Comparison of ENCODE assay signal across 8 cellular contexts in genomic region chr21:37364722-37365121, GRCh38. TPM values are rescaled to one million over a fixed set of nuclear protein-coding genes. Genes with fewer than 3 reads are reported as not detected.
DNase-seq lines count a peak whose midpoint lies in the region; ATAC-seq and TF ChIP-seq lines count a peak whose summit lies in the region.

No MANE protein-coding gene starts in this region.

- H3K4me1 Mint-ChIP-seq in IgD-negative memory B cell: peaks cover 15 to 29% (median 27%) of the 10 kb centered on the region in 3 donors
- peaks cover 15 to 32% (median 30%) of the 10 kb centered on the region in 4 donors for H3K4me1 Mint-ChIP-seq in naive thymus-derived CD8-positive, alpha-beta T cell

- no peaks in the 10 kb centered on the region for H3K36me3 Mint-ChIP-seq in IgD-negative memory B cell
- H3K36me3 Mint-ChIP-seq in naive thymus-derived CD8-positive, alpha-beta T cell: peaks cover 0 to 5% (median 5%) of the 10 kb centered on the region in 3 donors

- peak overlapping the region; percentile 85 for H3K4me2 ChIP-seq in BLaER1

- peak overlapping the region in 2 of 3 donors; percentile 99 for H3K27ac Mint-ChIP-seq in IgD-negative memory B cell
- peak overlapping the region; percentile 36 to 99 (median 97) for H3K27ac Mint-ChIP-seq in naive thymus-derived CD8-positive, alpha-beta T cell

- H3K27ac ChIP-seq in BLaER1 (peak overlapping the region; percentile 100; the same call in 1 of the 2 replicates), colonic mucosa (peak overlapping the region; percentile 99)

- peak overlapping the region; percentile 90 to 98 (median 94) for H3K4me3 Mint-ChIP-seq in IgD-negative memory B cell
- peak overlapping the region; percentile 83 to 100 (median 91) for H3K4me3 Mint-ChIP-seq in naive thymus-derived CD8-positive, alpha-beta T cell

- H3K36me3 ChIP-seq in BLaER1 (no peaks in the 10 kb centered on the region), colonic mucosa (no peaks in the 10 kb centered on the region)

- intact Hi-C loops in colonic mucosa (cut with DNase I): no loop called here

- ATAC-seq in naive thymus-derived CD8-positive, alpha-beta T cell: no peak

- no peaks in the 10 kb centered on the region for H3K27me3 Mint-ChIP-seq in IgD-negative memory B cell
- peaks cover 0 to 2% (median 0%) of the 10 kb centered on the region in 5 donors for H3K27me3 Mint-ChIP-seq in naive thymus-derived CD8-positive, alpha-beta T cell

- TF ChIP-seq CTCF in colonic mucosa (IDR thresholded peaks at IDR 0.05): no peak

- POLR2A ChIA-PET in naive thymus-derived CD8-positive, alpha-beta T cell (lab: Charles Lee): interaction anchor here (0.6 to 7.5 kb wide), 2 partner anchors 31 to 98 kb away, joined by 3 to 79 read pairs; partner anchors contain the start of gene VPS26C

- peaks cover 23% of the 10 kb centered on the region for H3K4me1 ChIP-seq in BLaER1
- H3K4me1 ChIP-seq in colonic mucosa: no peaks in the 10 kb centered on the region

- DNase-seq in colonic mucosa: no peak
- no peak for DNase-seq in naive thymus-derived CD8-positive, alpha-beta T cell
- no peak for DNase-seq in NCI-H345 treated with DMSO at 0.1 percent for 48 hours (lab: John Stamatoyannopoulos, UW; ENCODE audit: unreplicated experiment)
- DNase-seq in A172 (ENCODE audit: low spot score): no peak
- no peak for DNase-seq in effector CD4-positive, alpha-beta T cell
- DNase-seq in HCEC 1CT: no peak

- H3K9ac ChIP-seq in BLaER1 (peak overlapping the region; percentile 100), colonic mucosa (ENCODE audit: low read depth in 2 of 2, low read length in 2 of 2) (no peak overlapping the region)

- H3K9me3 Mint-ChIP-seq in IgD-negative memory B cell: peaks cover 0 to 4% (median 0%) of the 10 kb centered on the region in 3 donors
- peaks cover 0 to 3% (median 0%) of the 10 kb centered on the region in 9 donors for H3K9me3 Mint-ChIP-seq in naive thymus-derived CD8-positive, alpha-beta T cell

- no peaks in the 10 kb centered on the region for H3K27me3 ChIP-seq in BLaER1
- no peaks in the 10 kb centered on the region for H3K27me3 ChIP-seq in colonic mucosa

- H4K20me1 ChIP-seq in BLaER1: peaks cover 25% of the 10 kb centered on the region

- peak overlapping the region; percentile 100 for H3K4me3 ChIP-seq in BLaER1
- no peak overlapping the region for H3K4me3 ChIP-seq in colonic mucosa

- H3K9me3 ChIP-seq in BLaER1: no peaks in the 10 kb centered on the region
- no peaks in the 10 kb centered on the region for H3K9me3 ChIP-seq in colonic mucosa

RNA-seq across cellular contexts. Expression of gene DYRK1A, which starts 1.9 kb away (rescaled TPM):
- polyA plus RNA-seq in IgD-negative memory B cell: 4.3 TPM
- total RNA-seq in colonic mucosa: 10 to 100 TPM; 57.5 to 57.7 TPM
- 100 to 1,000 TPM; 140 to 146 TPM for total RNA-seq in naive thymus-derived CD8-positive, alpha-beta T cell
- 1 to 10 TPM; 1.8 to 5.4 (median 2.2) TPM for polyA plus RNA-seq in naive thymus-derived CD8-positive, alpha-beta T cell
- 59.0 and 75.7 TPM in 2 replicates for total RNA-seq in A172 (2014; rRNA removed; shearing (Covaris generic))
